13 cellular contexts compared by ENCODE assay signal in the genomic region with DNA sequence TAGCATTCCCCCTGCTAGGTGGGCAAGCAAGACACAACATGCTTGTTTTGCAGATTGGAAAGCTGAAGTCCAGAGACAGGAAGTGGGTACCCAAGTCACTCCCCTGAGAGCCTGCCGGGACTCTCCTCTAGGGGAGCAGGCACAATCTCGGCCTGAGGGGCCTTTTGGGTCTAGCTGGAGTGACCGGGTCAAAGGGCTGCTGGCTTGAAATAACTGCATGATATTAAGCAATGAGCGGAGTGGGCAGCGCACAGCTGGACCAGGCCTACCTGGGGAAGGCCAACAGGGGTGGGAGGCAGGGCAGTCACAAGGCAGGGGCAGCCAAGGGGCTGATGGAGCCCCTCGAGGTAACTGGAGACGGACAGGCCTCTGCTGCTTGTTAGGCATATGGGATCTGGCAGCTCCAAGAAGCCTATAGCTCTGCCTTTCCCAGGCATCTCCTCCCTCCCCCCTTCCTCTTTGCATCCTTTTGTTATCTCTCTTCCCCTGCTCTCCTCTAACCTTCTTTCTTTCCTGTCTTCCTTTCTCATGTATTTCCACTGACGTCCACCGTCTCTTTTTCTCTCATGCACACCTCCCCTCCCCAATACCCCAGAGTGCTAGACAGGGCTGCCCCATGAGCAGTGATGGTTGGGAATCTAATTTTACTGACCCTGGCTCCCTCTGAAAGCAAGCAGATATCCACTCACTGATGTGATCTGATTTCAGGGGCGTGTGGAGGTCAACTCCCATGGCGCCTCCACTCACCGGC.
DNase-seq lines count a peak whose midpoint lies in the region; TF ChIP-seq lines count a peak whose summit lies in the region.
"Had no signal": no experiment of that assay in that cellular context is flagged by ENCODE, and none has a peak within 500 bp of the region (broad histone marks: within the 10 kb centered on the region; RNA-seq: fewer than 3 reads in every experiment).

No MANE protein-coding gene starts in this region.

- H3K4me1 Mint-ChIP-seq in MCF 10A (ENCODE audit: insufficient read depth, unreplicated experiment) (peaks cover 16% of the 10 kb centered on the region), endodermal cell (peaks cover 33% of the 10 kb centered on the region)

- WGBS in endodermal cell (ENCODE audit: insufficient coverage in 1 of 2, insufficient read length in 1 of 2), 2 experiments: 76 to 78% methylated on average over 8 to 12 of the region's 12 CpGs
- 78% methylated on average over 12 of the region's 12 CpGs for WGBS in thymus

- H3K27ac Mint-ChIP-seq in MCF 10A (ENCODE audit: low read depth, unreplicated experiment) (no peak overlapping the region), endodermal cell (no peak overlapping the region)
- H3K27ac Mint-ChIP-seq: effector memory CD8-positive, alpha-beta T cell had no signal

- POLR2A ChIA-PET in MCF 10A (lab: Yijun Ruan, JAX): no interaction called here

- H3K4me3 Mint-ChIP-seq in MCF 10A (ENCODE audit: unreplicated experiment) (no peak overlapping the region), endodermal cell (no peak overlapping the region)
- H3K4me3 Mint-ChIP-seq: effector memory CD8-positive, alpha-beta T cell had no signal

- H3K36me3 ChIP-seq in breast epithelium (no peaks in the 10 kb centered on the region), endodermal cell (ENCODE audit: control insufficient read depth, insufficient read depth, low read length) (no peaks in the 10 kb centered on the region), muscle layer of colon (ENCODE audit: insufficient read depth, low read length) (no peaks in the 10 kb centered on the region), thymus (ENCODE audit: control insufficient read depth, insufficient read depth) (no peaks in the 10 kb centered on the region)
- H3K36me3 ChIP-seq: brain microvascular endothelial cell had no signal

- intact Hi-C loops in breast epithelium (cut with DNase I; ENCODE audit: low total_unique reads): no loop called here
- intact Hi-C loops in MCF 10A (cut with micrococcal nuclease): loop anchor here (10.0 kb wide), 1 partner anchor 135 kb away; no protein-coding TSS in a partner anchor

- H3K36me3 Mint-ChIP-seq in MCF 10A (ENCODE audit: insufficient read depth, unreplicated experiment) (no peaks in the 10 kb centered on the region), endodermal cell (ENCODE audit: low read depth) (no peaks in the 10 kb centered on the region)

- TF ChIP-seq POLR2A in breast epithelium (IDR thresholded peaks at IDR 0.05): no peak

- H3K27me3 ChIP-seq in breast epithelium (no peaks in the 10 kb centered on the region), endodermal cell (ENCODE audit: control insufficient read depth, insufficient read depth, low read length, poor library complexity, severe bottlenecking) (no peaks in the 10 kb centered on the region), muscle layer of colon (ENCODE audit: control insufficient read depth in 1 of 2, insufficient read depth in 2 of 2, low read length in 2 of 2) (no peaks in the 10 kb centered on the region), thymus (ENCODE audit: control insufficient read depth, insufficient read depth) (no peaks in the 10 kb centered on the region)
- H3K27me3 ChIP-seq: brain microvascular endothelial cell had no signal

- TF ChIP-seq CTCF in breast epithelium (IDR thresholded peaks at IDR 0.05) (no peak), MCF 10A (IDR thresholded peaks at IDR 0.05; ENCODE audit: unreplicated experiment) (no peak), endodermal cell (conservative IDR thresholded peaks at IDR 0.05) (peak; percentile 26)

- DNase-seq in breast epithelium (ENCODE audit: low spot score in 2 of 2) (peak in 1 of 2 donors; percentile 27), MCF 10A (ENCODE audit: unreplicated experiment) (no peak), endodermal cell (peak; percentile 64), iPS-NIHi11 (ENCODE audit: low spot score) (no peak), NCI-H524 (lab: John Stamatoyannopoulos, UW) (no peak), G401 (ENCODE audit: low spot score) (no peak)
- DNase-seq: activated naive CD4-positive, alpha-beta T cell; brain microvascular endothelial cell; effector memory CD8-positive, alpha-beta T cell; MM.1S; SIG-M5 had no signal

- H3K9me3 Mint-ChIP-seq in MCF 10A (ENCODE audit: unreplicated experiment): no peaks in the 10 kb centered on the region
- H3K9me3 Mint-ChIP-seq in endodermal cell: no peaks in the 10 kb centered on the region
- H3K9me3 Mint-ChIP-seq: effector memory CD8-positive, alpha-beta T cell had no signal

- H3K27me3 Mint-ChIP-seq in MCF 10A (ENCODE audit: insufficient read depth, unreplicated experiment) (no peaks in the 10 kb centered on the region), endodermal cell (ENCODE audit: insufficient read depth) (no peaks in the 10 kb centered on the region)
- H3K27me3 Mint-ChIP-seq: effector memory CD8-positive, alpha-beta T cell had no signal

- in situ Hi-C loops in G401 (cut with HindIII; ENCODE audit: low sequenced_read_pairs): no loop called here

- H3K4me3 ChIP-seq in breast epithelium (no peak overlapping the region), endodermal cell (ENCODE audit: low read length) (no peak overlapping the region), muscle layer of colon (ENCODE audit: low read depth in 1 of 2, low read length in 2 of 2) (no peak overlapping the region), thymus (ENCODE audit: low read length) (no peak overlapping the region)

- H3K4me1 ChIP-seq in breast epithelium: no peaks in the 10 kb centered on the region
- H3K4me1 ChIP-seq in endodermal cell (ENCODE audit: control insufficient read depth, insufficient read depth, low read length): peaks cover 9% of the 10 kb centered on the region
- peaks cover 13% of the 10 kb centered on the region for H3K4me1 ChIP-seq in muscle layer of colon (ENCODE audit: insufficient read depth, low read length)
- no peaks in the 10 kb centered on the region for H3K4me1 ChIP-seq in thymus (ENCODE audit: control insufficient read depth, insufficient read depth, low read length)

- no TSS peak for BruUV-seq in MCF 10A (replicated peaks; lab: Mats Ljungman, UMichigan)

- H3K9ac ChIP-seq in endodermal cell (ENCODE audit: extremely low read depth, low read length, poor library complexity, severe bottlenecking): no peak overlapping the region
- H3K9ac ChIP-seq in muscle layer of colon (ENCODE audit: low read length): no peak overlapping the region

- H3K27ac ChIP-seq in breast epithelium (peak overlapping the region; percentile 69 to 79), endodermal cell (ENCODE audit: low read depth, low read length) (peak overlapping the region; percentile 33), muscle layer of colon (ENCODE audit: low read depth, low read length) (peak overlapping the region; percentile 6), thymus (ENCODE audit: low read depth) (peak overlapping the region; percentile 53)
- H3K27ac ChIP-seq: brain microvascular endothelial cell had no signal

- H3K9me3 ChIP-seq in breast epithelium (no peaks in the 10 kb centered on the region), endodermal cell (ENCODE audit: control insufficient read depth, low read length) (no peaks in the 10 kb centered on the region), muscle layer of colon (ENCODE audit: low read length) (no peaks in the 10 kb centered on the region), thymus (ENCODE audit: control insufficient read depth) (no peaks in the 10 kb centered on the region)

- CTCF ChIA-PET in MCF 10A (lab: Yijun Ruan, JAX): interaction anchor here (1.1 kb wide), 1 partner anchor 247 kb away, joined by 6 read pairs; no protein-coding TSS in a partner anchor

Comparison
In these comparisons a context has a peak if more than half of its experiments do, and no peak if none do; other contexts are left out.
1. H3K27ac ChIP-seq: peak in every context shown above with its lines; median percentile 74 in breast epithelium; 53 in thymus; 33 in endodermal cell; 6 in muscle layer of colon.